Comparison of ENCODE assay signal across 11 cellular contexts in the genomic region with DNA sequence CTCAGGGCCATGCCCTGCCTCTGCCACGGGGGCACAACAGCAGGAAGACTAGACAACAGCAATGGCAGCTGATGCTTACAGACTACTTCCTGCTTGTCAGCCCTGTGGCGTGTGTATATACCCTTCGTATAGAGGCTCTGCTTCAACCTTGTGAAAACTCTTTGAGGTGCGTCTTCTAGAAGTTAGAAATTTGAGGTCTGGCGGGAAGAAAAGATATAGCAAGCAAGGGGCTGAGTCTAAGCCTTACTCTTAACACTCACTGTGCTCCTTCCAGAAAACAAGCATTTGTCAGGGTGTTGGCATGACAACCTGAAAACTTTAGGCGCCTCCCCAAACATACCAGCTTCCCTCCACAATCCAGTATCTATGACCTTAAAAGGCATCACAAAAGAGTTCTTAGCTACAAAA. TPM values are rescaled to one million over a fixed set of nuclear protein-coding genes. Genes with fewer than 3 reads are reported as not detected.
DNase-seq lines count a peak whose midpoint lies in the region; ATAC-seq lines count a peak whose summit lies in the region.
"Had no signal": no experiment of that assay in that cellular context is flagged by ENCODE, and none has a peak within 500 bp of the region (broad histone marks: within the 10 kb centered on the region; RNA-seq: fewer than 3 reads in every experiment).

No MANE protein-coding gene starts in this region.

- peaks cover 13% of the 10 kb centered on the region for H3K27me3 Mint-ChIP-seq in activated T-cell treated with anti-CD3 and anti-CD28 coated beads, Interleukin-2, amount 50 U/mL, for 24 hours

- H3K4me3 Mint-ChIP-seq in activated T-cell treated with anti-CD3 and anti-CD28 coated beads, Interleukin-2, amount 50 U/mL, for 24 hours = no peak overlapping the region

- H3K9me3 ChIP-seq in stomach smooth muscle (ENCODE audit: control insufficient read depth in 2 of 2, low read length in 2 of 2) = no peaks in the 10 kb centered on the region

- H3K36me3 Mint-ChIP-seq in activated T-cell treated with anti-CD3 and anti-CD28 coated beads, Interleukin-2, amount 50 U/mL, for 24 hours (ENCODE audit: low read depth) = no peaks in the 10 kb centered on the region

- no peaks in the 10 kb centered on the region for H3K9me3 Mint-ChIP-seq in activated T-cell treated with anti-CD3 and anti-CD28 coated beads, Interleukin-2, amount 50 U/mL, for 24 hours

- no peaks in the 10 kb centered on the region for H3K27me3 ChIP-seq in stomach smooth muscle (ENCODE audit: control insufficient read depth in 1 of 2, insufficient read depth in 2 of 2, low read length in 2 of 2)

- peak overlapping the region; percentile 68 to 73 for H3K9ac ChIP-seq in stomach smooth muscle (ENCODE audit: low read length in 2 of 2)

- DNase-seq in activated effector memory CD4-positive, alpha-beta T cell treated with Interleukin-2 at 50 U/mL for 16 hours = peak; percentile 2
- DNase-seq in activated effector memory CD4-positive, alpha-beta T cell treated with anti-CD3 and anti-CD28 coated beads, Interleukin-2, amount 50 U/mL, for 16 hours = no peak
- no peak for DNase-seq in activated T-cell treated with anti-CD3 and anti-CD28 coated beads, Interleukin-2, amount 50 U/mL, for 24 hours
- DNase-seq in foreskin melanocyte (peak; percentile 3), A172 (ENCODE audit: low spot score) (no peak)
- DNase-seq: NCI-H1436 treated with DMSO at 0.1 percent for 48 hours; SHP77; stimulated activated CD8-positive, alpha-beta memory T cell treated with anti-CD3 and anti-CD28 coated beads, Interleukin-4, amount 100 ng/mL, for 48 hours had no signal

- ATAC-seq in HG03196 (IDR thresholded peaks at IDR 0.05; ENCODE audit: unreplicated experiment) (no peak), HG03432 (IDR thresholded peaks at IDR 0.05; ENCODE audit: unreplicated experiment) (no peak)

- H3K4me3 ChIP-seq in stomach smooth muscle (ENCODE audit: low read length in 2 of 2) = peak overlapping the region; percentile 21 to 49

- H3K27ac ChIP-seq in stomach smooth muscle (ENCODE audit: low read length) = peak overlapping the region; percentile 90

- H3K4me1 ChIP-seq in stomach smooth muscle (ENCODE audit: control insufficient read depth, insufficient read depth, low read length) = peaks cover 58% of the 10 kb centered on the region

- H3K36me3 ChIP-seq in stomach smooth muscle (ENCODE audit: control insufficient read depth in 2 of 2, insufficient read depth in 2 of 2, low read length in 2 of 2) = peaks cover 6 to 17% of the 10 kb centered on the region in 2 donors

- peak overlapping the region; percentile 27 for H3K27ac Mint-ChIP-seq in activated T-cell treated with anti-CD3 and anti-CD28 coated beads, Interleukin-2, amount 50 U/mL, for 24 hours

- peaks cover 13% of the 10 kb centered on the region for H3K4me1 Mint-ChIP-seq in activated T-cell treated with anti-CD3 and anti-CD28 coated beads, Interleukin-2, amount 50 U/mL, for 24 hours (ENCODE audit: low read depth)

RNA-seq across cellular contexts. Expression of gene JPH2, which starts 33.3 kb away (rescaled TPM):
- 3.1 and 4.8 TPM in 2 replicates for total RNA-seq in A172 (2014; rRNA removed; shearing (Covaris generic))

RNA-seq across cellular contexts. Expression of gene OSER1, which starts 56.9 kb away (rescaled TPM):
- total RNA-seq in A172 (2014; rRNA removed; shearing (Covaris generic)) = 61.7 and 69.9 TPM in 2 replicates

Comparison
In these comparisons a context has a peak if more than half of its experiments do, and no peak if none do; other contexts are left out.
1. DNase-seq: peak in activated effector memory CD4-positive, alpha-beta T cell treated with Interleukin-2 at 50 U/mL for 16 hours (single experiment) and foreskin melanocyte (single experiment); none in activated effector memory CD4-positive, alpha-beta T cell treated with anti-CD3 and anti-CD28 coated beads, Interleukin-2, amount 50 U/mL, for 16 hours (single experiment), activated T-cell treated with anti-CD3 and anti-CD28 coated beads, Interleukin-2, amount 50 U/mL, for 24 hours (single experiment) and A172 (single experiment).